ENCODE assay signal across 8 cellular contexts in the genomic region with DNA sequence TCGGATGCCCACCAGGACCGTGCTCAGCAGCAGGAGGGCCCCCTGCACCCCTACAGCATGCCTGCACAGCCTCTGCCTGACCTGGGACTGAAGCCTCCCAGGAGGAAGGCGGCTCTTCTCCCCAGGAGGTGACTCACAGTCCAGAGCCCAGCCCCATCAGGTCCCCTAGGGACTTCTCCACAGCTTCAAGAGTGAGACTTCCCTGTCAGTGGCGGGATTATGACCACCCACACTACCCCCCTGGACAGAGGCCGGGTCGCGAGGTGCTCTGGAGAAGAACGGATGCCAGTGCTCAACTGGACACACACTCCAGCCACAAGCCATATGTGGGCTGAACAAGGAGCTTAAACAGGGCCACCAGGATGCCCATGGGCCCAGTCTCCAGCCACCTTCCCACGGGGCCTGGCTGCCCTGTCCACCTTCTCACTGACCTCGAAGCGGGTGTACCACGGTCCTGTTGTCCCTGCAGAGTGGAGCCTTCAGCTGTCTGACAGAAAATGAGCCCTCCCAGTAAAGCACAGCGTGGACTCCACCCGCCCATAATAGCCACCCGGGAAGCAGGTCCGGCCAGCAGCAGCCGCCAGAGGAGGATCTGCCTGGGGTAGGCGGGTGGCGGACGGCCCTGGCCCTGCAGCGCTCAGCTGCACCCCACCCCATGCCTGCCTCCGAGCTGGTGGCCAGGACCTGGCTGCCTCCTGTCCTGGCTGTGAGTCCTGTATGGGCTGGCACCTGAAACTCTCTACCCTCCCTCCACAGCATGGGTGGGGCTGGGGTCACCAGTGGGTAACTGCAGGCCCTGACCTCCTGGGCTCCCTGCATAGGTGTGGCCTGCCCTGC. TPM values are rescaled to one million over a fixed set of nuclear protein-coding genes. Genes with fewer than 3 reads are reported as not detected.
A peak's percentile ranks its signal among the peaks of the same experiment; 100 is the strongest.
DNase-seq lines count a peak whose midpoint lies in the region; ATAC-seq and TF ChIP-seq lines count a peak whose summit lies in the region.
"Had no signal": no experiment of that assay in that cellular context is flagged by ENCODE, and none has a peak within 500 bp of the region (broad histone marks: within the 10 kb centered on the region; RNA-seq: fewer than 3 reads in every experiment).

No MANE protein-coding gene starts in this region.

- TF ChIP-seq CTCF in activated B cell treated with CpG ODN at 0.5 μM for 24 hours (IDR thresholded peaks at IDR 0.05) (no peak), gastrocnemius medialis (IDR thresholded peaks at IDR 0.05 in 4 of 5, conservative IDR thresholded peaks at IDR 0.05 in 1 of 5) (no peak), foreskin fibroblast (IDR thresholded peaks at IDR 0.05; ENCODE audit: low read depth, low read length) (no peak)

- CTCF ChIA-PET in activated B cell treated with CpG ODN at 0.5 μM for 24 hours (lab: Charles Lee), result interaction anchor here (3.2 kb wide), 1 partner anchor 106 kb away, joined by 17 read pairs; no protein-coding TSS in a partner anchor

- H3K27me3 Mint-ChIP-seq in activated B cell treated with CpG ODN at 0.5 μM for 24 hours, result no peaks in the 10 kb centered on the region

- H3K27ac ChIP-seq in gastrocnemius medialis, result peak overlapping the region in 3 of 4 donors; percentile 0 to 88 (median 85)

- no peak for TF ChIP-seq POLR2A in gastrocnemius medialis (IDR thresholded peaks at IDR 0.05)

- H3K9me3 ChIP-seq in gastrocnemius medialis, result no peaks in the 10 kb centered on the region

- peaks cover 47 to 53% of the 10 kb centered on the region in 2 donors for H3K4me1 ChIP-seq in gastrocnemius medialis

- POLR2A ChIA-PET in activated B cell treated with CpG ODN at 0.5 μM for 24 hours (lab: Charles Lee), result interaction anchor here (1.2 kb wide), 1 partner anchor 79 kb away, joined by 4 read pairs; no protein-coding TSS in a partner anchor

- peak overlapping the region; percentile 67 for H3K4me3 Mint-ChIP-seq in activated B cell treated with CpG ODN at 0.5 μM for 24 hours

- H3K4me3 ChIP-seq in gastrocnemius medialis (no peak overlapping the region), foreskin fibroblast (ENCODE audit: low read depth in 1 of 2, low read length in 2 of 2) (no peak overlapping the region)

- peaks cover 19% of the 10 kb centered on the region for H3K36me3 Mint-ChIP-seq in activated B cell treated with CpG ODN at 0.5 μM for 24 hours (ENCODE audit: low read depth)

- DNase-seq in activated B cell treated with CpG ODN at 0.5 μM for 24 hours (no peak), gastrocnemius medialis (no peak), left cardiac atrium (no peak), cerebellar nuclear complex (lab: John Stamatoyannopoulos, UW) (no peak), foreskin fibroblast (no peak)
- DNase-seq: stimulated activated CD4-positive, alpha-beta T cell treated with anti-CD3 and anti-CD28 coated beads, Interleukin-2, amount 100 ng/mL, for 24 hours had no signal

- no peaks in the 10 kb centered on the region for H3K9me3 Mint-ChIP-seq in activated B cell treated with CpG ODN at 0.5 μM for 24 hours

- peaks cover 79% of the 10 kb centered on the region for H3K4me1 Mint-ChIP-seq in activated B cell treated with CpG ODN at 0.5 μM for 24 hours

- in situ Hi-C loops in gastrocnemius medialis (cut with MboI; ENCODE audit: low sequenced_read_pairs in 4 of 4), result no loop called here

- peak overlapping the region; percentile 65 for H3K27ac Mint-ChIP-seq in activated B cell treated with CpG ODN at 0.5 μM for 24 hours

- no peaks in the 10 kb centered on the region for H3K27me3 ChIP-seq in gastrocnemius medialis

- H3K36me3 ChIP-seq in gastrocnemius medialis, result no peaks in the 10 kb centered on the region

- ATAC-seq in GM18867 (IDR thresholded peaks at IDR 0.05; ENCODE audit: unreplicated experiment) (peak; percentile 31), HG02798 (IDR thresholded peaks at IDR 0.05; ENCODE audit: poor library complexity, unreplicated experiment) (peak; percentile 41), activated B cell treated with CpG ODN at 0.5 μM for 24 hours (ENCODE audit: low read depth) (peak; percentile 79), gastrocnemius medialis (no peak), left cardiac atrium (no peak)

- intact Hi-C loops in activated B cell treated with CpG ODN at 0.5 μM for 24 hours (cut with micrococcal nuclease) (no loop called here), gastrocnemius medialis (cut with DNase I; ENCODE audit: low total_unique reads) (no loop called here), left cardiac atrium (cut with DNase I) (no loop called here)

RNA-seq across cellular contexts. Expression of a gene that starts 54.7 kb away (rescaled TPM):
- 68.0 and 79.7 TPM in 2 replicates for total RNA-seq in activated B cell treated with CpG ODN at 0.5 μM for 24 hours
- total RNA-seq in gastrocnemius medialis, result 10 to 100 TPM; 23.6 to 77.0 (median 41.3) TPM
- 10 to 100 TPM; 17.5 to 22.4 TPM for total RNA-seq in left cardiac atrium

Comparison
In these comparisons a context has a peak if more than half of its experiments do, and no peak if none do; other contexts are left out.
1. ATAC-seq: peak in GM18867 (single experiment), HG02798 (single experiment) and activated B cell treated with CpG ODN at 0.5 μM for 24 hours (single experiment); none in gastrocnemius medialis (0 of 2) and left cardiac atrium (0 of 2).